Comparison of ENCODE assay signal across 22 cellular contexts in genomic region chr13:96089139-96089538, GRCh38. TPM values are rescaled to one million over a fixed set of nuclear protein-coding genes. Genes with fewer than 3 reads are reported as not detected.
DNase-seq lines count a peak whose midpoint lies in the region; ATAC-seq, FAIRE-seq and TF ChIP-seq lines count a peak whose summit lies in the region.
"Had no signal": no experiment of that assay in that cellular context is flagged by ENCODE, and none has a peak within 500 bp of the region (broad histone marks: within the 10 kb centered on the region; RNA-seq: fewer than 3 reads in every experiment).

No MANE protein-coding gene starts in this region.

- TF ChIP-seq POLR2A in A549 (IDR thresholded peaks at IDR 0.05; ENCODE audit: low read length): no peak
- TF ChIP-seq POLR2A in HCT116 (IDR thresholded peaks at IDR 0.05; ENCODE audit: borderline replicate concordance, extremely low read depth, insufficient read depth, insufficient read length): no peak
- no peak for TF ChIP-seq POLR2A in K562 (conservative IDR thresholded peaks at IDR 0.05)
- TF ChIP-seq POLR2A in H54 (IDR thresholded peaks at IDR 0.05; ENCODE audit: low read depth, low read length): no peak

- peaks cover 27% of the 10 kb centered on the region for H3K4me1 Mint-ChIP-seq in mesothelial cell of epicardium
- H3K4me1 Mint-ChIP-seq: activated naive CD4-positive, alpha-beta T cell treated with anti-CD3 and anti-CD28 coated beads, Interleukin-2, amount 50 U/mL, for 24 hours had no signal

- no peaks in the 10 kb centered on the region for H3K9me3 Mint-ChIP-seq in mesothelial cell of epicardium
- H3K9me3 Mint-ChIP-seq: activated naive CD4-positive, alpha-beta T cell treated with anti-CD3 and anti-CD28 coated beads, Interleukin-2, amount 50 U/mL, for 24 hours; activated T-cell treated with anti-CD3 and anti-CD28 coated beads, Interleukin-2, amount 50 U/mL, for 4 hours; CD4-positive, alpha-beta T cell; stimulated activated memory B cell treated with anti-CD40 and anti-IgM and Interleukin-4, amounts not matched to agents 10 μg/mL and 1 μg/mL and 100 μg/mL, for 72 hours had no signal

- H3K36me3 Mint-ChIP-seq in mesothelial cell of epicardium: no peaks in the 10 kb centered on the region
- H3K36me3 Mint-ChIP-seq: activated naive CD4-positive, alpha-beta T cell treated with anti-CD3 and anti-CD28 coated beads, Interleukin-2, amount 50 U/mL, for 24 hours; stimulated activated memory B cell treated with anti-CD40 and anti-IgM and Interleukin-4, amounts not matched to agents 10 μg/mL and 1 μg/mL and 100 μg/mL, for 72 hours had no signal

- H3K9me2 ChIP-seq in HCT116 (ENCODE audit: insufficient read depth): no peaks in the 10 kb centered on the region

- FAIRE-seq in A549 (lab: Jason Lieb, UNC): no peak
- no peak for FAIRE-seq in K562 (lab: Jason Lieb, UNC)
- no peak for FAIRE-seq in H54 (lab: Jason Lieb, UNC)

- WGBS in A549 (ENCODE audit: missing lambda C conversion rate): 65% methylated on average over 4 of the region's 4 CpGs
- 0% methylated on average over 4 of the region's 4 CpGs for WGBS in K562 (ENCODE audit: insufficient coverage, low coverage, missing lambda C conversion rate)

- ATAC-seq in A549: no peak
- ATAC-seq in HCT116: no peak
- no peak for ATAC-seq in K562

- TF ChIP-seq CTCF in A549 (IDR thresholded peaks at IDR 0.05): no peak
- TF ChIP-seq CTCF in HCT116 (IDR thresholded peaks at IDR 0.05 in 2 of 3, conservative IDR thresholded peaks at IDR 0.05 in 1 of 3; ENCODE audit: borderline replicate concordance in 1 of 3, insufficient read depth in 1 of 3, low read depth in 2 of 3, low read length in 2 of 3): no peak
- no peak for TF ChIP-seq CTCF in K562 (IDR thresholded peaks at IDR 0.05 in 2 of 3, conservative IDR thresholded peaks at IDR 0.05 in 1 of 3; ENCODE audit: insufficient read depth in 2 of 3, low read depth in 1 of 3, low read length in 3 of 3)
- TF ChIP-seq CTCF in mesothelial cell of epicardium (IDR thresholded peaks at IDR 0.05; ENCODE audit: unreplicated experiment): no peak

- H3K4me3 ChIP-seq in A549: no peak overlapping the region
- no peak overlapping the region for H3K4me3 ChIP-seq in HCT116 (replicated peaks in 1 of 2; ENCODE audit: low read depth in 1 of 2, low read length in 2 of 2)
- no peak overlapping the region for H3K4me3 ChIP-seq in K562
- H3K4me3 ChIP-seq: mucosa of descending colon had no signal

- no peak for TF ChIP-seq RAD21 in A549 (conservative IDR thresholded peaks at IDR 0.05 in 1 of 2, IDR thresholded peaks at IDR 0.05 in 1 of 2)
- no peak for TF ChIP-seq RAD21 in HCT116 (IDR thresholded peaks at IDR 0.05; ENCODE audit: low read depth)
- TF ChIP-seq RAD21 in K562 (CRISPR knock-in tag; conservative IDR thresholded peaks at IDR 0.05 in 1 of 2, IDR thresholded peaks at IDR 0.05 in 1 of 2): no peak

- H3K27me3 Mint-ChIP-seq in mesothelial cell of epicardium (ENCODE audit: low read depth): peaks cover 64% of the 10 kb centered on the region

- H4K20me1 ChIP-seq in HCT116 (ENCODE audit: insufficient read depth): no peaks in the 10 kb centered on the region; the same call in 1 of the 2 replicates
- H4K20me1 ChIP-seq in K562 (replicated peaks; ENCODE audit: control insufficient read depth, insufficient read depth, low read length): no peaks in the 10 kb centered on the region

- DNase-seq in A549 (ENCODE audit: low read depth in 1 of 2, low spot score in 1 of 2): no peak
- no peak for DNase-seq in HCT116 (ENCODE audit: low read depth, low spot score)
- no peak for DNase-seq in K562 (ENCODE audit: extremely low read depth in 1 of 4, low spot score in 3 of 4)
- no peak for DNase-seq in mesothelial cell of epicardium (ENCODE audit: low spot score in 2 of 2, unreplicated experiment in 2 of 2)
- DNase-seq in kidney tubule cell (ENCODE audit: low spot score): no peak
- DNase-seq in stimulated activated CD4-positive, alpha-beta T cell treated with anti-CD3 and anti-CD28 coated beads, Interleukin-1b, Interleukin-23, amount 100 ng/mL, for 48 hours: no peak
- DNase-seq in H54 (ENCODE audit: insufficient read length, low spot score): no peak
- no peak for DNase-seq in activated CD4-positive, alpha-beta T cell treated with anti-CD3 and anti-CD28 coated beads, Interleukin-2, amount 50 U/mL, for 4 hours
- DNase-seq: activated CD4-positive, alpha-beta T cell treated with anti-CD3 and anti-CD28 coated beads for 1 hour; activated CD8-positive, alpha-beta memory T cell treated with anti-CD3 and anti-CD28 coated beads for 24 hours; activated T-cell treated with anti-CD3 and anti-CD28 coated beads, Interleukin-2, amount 50 U/mL, for 4 hours; CD4-positive, alpha-beta T cell; immature natural killer cell; T-helper 9 cell; tibial artery had no signal

- H3K27ac ChIP-seq in A549 (no peak overlapping the region), HCT116 (ENCODE audit: low read depth, low read length) (no peak overlapping the region), K562 (ENCODE audit: extremely low read depth, low read depth, low read length) (no peak overlapping the region)
- H3K27ac ChIP-seq: SK-N-MC had no signal

- H3K9me3 ChIP-seq in A549: no peaks in the 10 kb centered on the region
- H3K9me3 ChIP-seq in HCT116 (ENCODE audit: control insufficient read depth in 1 of 2, insufficient read depth in 1 of 2, low read depth in 1 of 2, low read length in 2 of 2): no peaks in the 10 kb centered on the region
- no peaks in the 10 kb centered on the region for H3K9me3 ChIP-seq in K562 (replicated peaks; ENCODE audit: control insufficient read depth, insufficient read depth, low read depth, low read length)
- H3K9me3 ChIP-seq: mucosa of descending colon, tibial artery had no signal

- H2AFZ ChIP-seq in HCT116 (ENCODE audit: low read depth, low read length, poor library complexity, severe bottlenecking) (no peak overlapping the region), K562 (ENCODE audit: low read depth, low read length) (no peak overlapping the region)

- peak overlapping the region; percentile 69 for H3K4me3 Mint-ChIP-seq in mesothelial cell of epicardium
- H3K4me3 Mint-ChIP-seq: activated naive CD4-positive, alpha-beta T cell treated with anti-CD3 and anti-CD28 coated beads, Interleukin-2, amount 50 U/mL, for 24 hours; activated T-cell treated with anti-CD3 and anti-CD28 coated beads, Interleukin-2, amount 50 U/mL, for 4 hours; CD4-positive, alpha-beta T cell; stimulated activated memory B cell treated with anti-CD40 and anti-IgM and Interleukin-4, amounts not matched to agents 10 μg/mL and 1 μg/mL and 100 μg/mL, for 72 hours had no signal

- no peak for TF ChIP-seq EP300 in A549 (IDR thresholded peaks at IDR 0.05)
- TF ChIP-seq EP300 in K562 (IDR thresholded peaks at IDR 0.05; ENCODE audit: low read length): no peak

- H3K27me3 ChIP-seq in HCT116 (ENCODE audit: insufficient read depth, low read length) (peaks cover 56% of the 10 kb centered on the region), K562 (ENCODE audit: control insufficient read depth in 2 of 2, insufficient read depth in 2 of 2, low read length in 2 of 2) (peaks cover 16 to 19% of the 10 kb centered on the region in 2 experiments)

- RAD21 ChIA-PET in HCT116 (lab: Charles Lee; ENCODE audit: low non-redundant PET in 1 of 2, low total read pairs in 2 of 2, uncharacterized antibody in 2 of 2, unreplicated experiment in 2 of 2): no interaction called here

- POLR2A ChIA-PET in A549 (lab: Yijun Ruan, JAX) (no interaction called here), HCT116 (lab: Charles Lee) (no interaction called here), K562 (lab: Yijun Ruan, JAX) (interaction anchor here (1.0 kb wide), 1 partner anchor 9 kb away, joined by 3 read pairs; no protein-coding TSS in a partner anchor)

- H3K36me3 ChIP-seq in HCT116 (ENCODE audit: control insufficient read depth in 1 of 2, insufficient read depth in 2 of 2, low read length in 2 of 2) (no peaks in the 10 kb centered on the region), K562 (ENCODE audit: control insufficient read depth, insufficient read depth, low read length) (no peaks in the 10 kb centered on the region)
- H3K36me3 ChIP-seq: tibial artery had no signal

- in situ Hi-C loops in K562 (cut with MboI): no loop called here

- H3K9ac ChIP-seq in HCT116 (ENCODE audit: low read length) (no peak overlapping the region), K562 (ENCODE audit: insufficient read depth in 1 of 2, low read depth in 2 of 2, low read length in 2 of 2) (no peak overlapping the region)

- H3K27ac Mint-ChIP-seq in mesothelial cell of epicardium: no peak overlapping the region
- H3K27ac Mint-ChIP-seq: activated naive CD4-positive, alpha-beta T cell treated with anti-CD3 and anti-CD28 coated beads, Interleukin-2, amount 50 U/mL, for 24 hours; CD4-positive, alpha-beta T cell; immature natural killer cell; stimulated activated memory B cell treated with anti-CD40 and anti-IgM and Interleukin-4, amounts not matched to agents 10 μg/mL and 1 μg/mL and 100 μg/mL, for 72 hours had no signal

- no peaks in the 10 kb centered on the region for H3K9me1 ChIP-seq in K562 (ENCODE audit: control insufficient read depth, insufficient read depth, low read length)

- H3K4me1 ChIP-seq in A549 (peaks cover 4% of the 10 kb centered on the region; the same call in 2 of the 3 replicates), HCT116 (ENCODE audit: control insufficient read depth in 1 of 2, insufficient read depth in 2 of 2, low read length in 2 of 2) (peaks cover 0 to 8% of the 10 kb centered on the region in 2 experiments; a peak in 1 of 4 replicates), K562 (replicated peaks in 1 of 2; ENCODE audit: control insufficient read depth in 2 of 2, insufficient read depth in 2 of 2, low read length in 2 of 2) (peaks cover 0 to 18% of the 10 kb centered on the region in 2 experiments; a peak in 2 of 5 replicates)

- H3K4me2 ChIP-seq in A549 (peak overlapping the region; percentile 98; the same call in 1 of the 3 replicates), HCT116 (ENCODE audit: low read length) (peak overlapping the region; percentile 88), K562 (ENCODE audit: insufficient read depth, low read length) (no peak overlapping the region)

- CTCF ChIA-PET in A549 (lab: Yijun Ruan, JAX) (no interaction called here), HCT116 (lab: Charles Lee) (no interaction called here), K562 (lab: Yijun Ruan, JAX; ENCODE audit: low intra/inter-chr PET ratio) (no interaction called here)

- intact Hi-C loops in HCT116 (cut with micrococcal nuclease) (no loop called here), K562 (cut with micrococcal nuclease) (no loop called here)

- H3K79me2 ChIP-seq in HCT116 (ENCODE audit: insufficient read depth, low read length) (no peaks in the 10 kb centered on the region), K562 (ENCODE audit: control insufficient read depth, insufficient read depth, low read length) (no peaks in the 10 kb centered on the region)

- BruUV-seq in HCT116 (replicated peaks; lab: Mats Ljungman, UMichigan) (no TSS peak), K562 (replicated peaks; lab: Mats Ljungman, UMichigan) (no TSS peak)

RNA-seq across cellular contexts. Expression of gene HS6ST3, which starts 0.8 kb away (rescaled TPM):
- not detected in 2 replicates for polyA plus RNA-seq in A549 (2011; rRNA removed)
- polyA plus RNA-seq in A549 (2012; cell fraction: cytosol; rRNA removed): not detected in 2 replicates
- polyA plus RNA-seq in A549 (2012; cell fraction: nucleus; rRNA removed): not detected in 2 replicates
- polyA plus RNA-seq in A549 (2017; fragmentation: RNase III; extraction: RNeasy Plus Mini Kit Qiagen cat#74134 plus additional on column Dnase treatment): not detected in 3 replicates
- polyA minus RNA-seq in A549 (2011; rRNA and poly(A)+ RNA removed): not detected in 2 replicates
- total RNA-seq in HCT116 (2021; ENCODE audit: unreplicated experiment): 0.10 TPM
- 0.01 and 0.04 TPM in 2 replicates for polyA plus RNA-seq in HCT116 (2012)
- total RNA-seq in K562 (2011; cell fraction: chromatin; rRNA removed; ENCODE audit: low replicate concordance): not detected in 2 replicates
- total RNA-seq in K562 (2011; cell fraction: nucleolus; rRNA removed): not detected in 2 replicates
- total RNA-seq in K562 (2011; cell fraction: nucleoplasm; rRNA removed): not detected in 2 replicates
- total RNA-seq in K562 (2014; rRNA removed): not detected in 2 replicates
- total RNA-seq in K562 (2014; rRNA removed; fragmentation: Illumina TruSeq; extraction: Trizol): not detected in 2 replicates
- not detected in 2 replicates for total RNA-seq in K562 (2015; rRNA removed; fragmentation: Illumina TruSeq; extraction: Trizol)
- not detected in 2 replicates for total RNA-seq in K562 (2021)
- polyA plus RNA-seq in K562 (2011; rRNA removed): not detected in 2 replicates
- not detected in 2 replicates for polyA plus RNA-seq in K562 (2011; cell fraction: cytosol; rRNA removed)
- not detected in 2 replicates for polyA plus RNA-seq in K562 (2011; cell fraction: nucleus; rRNA removed)
- polyA plus RNA-seq in K562 (2012): not detected in 2 replicates
- polyA plus RNA-seq in K562 (2014; fragmentation: Illumina TruSeq; extraction: Trizol): not detected in 2 replicates
- polyA plus RNA-seq in K562 (2014; fragmentation: Nextera tagmentation; extraction: Ambion mirVana): not detected
- not detected in 2 replicates for polyA plus RNA-seq in K562 (2014; rRNA removed)
- not detected in 2 replicates for polyA minus RNA-seq in K562 (2011; rRNA and poly(A)+ RNA removed)
- not detected in 2 replicates for polyA minus RNA-seq in K562 (2011; cell fraction: cytosol; rRNA and poly(A)+ RNA removed)
- not detected in 2 replicates for polyA minus RNA-seq in K562 (2011; cell fraction: nucleus; rRNA and poly(A)+ RNA removed)
- 0.60 to 0.66 TPM (median 0.62 TPM) in 3 replicates for total RNA-seq in mesothelial cell of epicardium
- total RNA-seq: activated T-cell treated with anti-CD3 and anti-CD28 coated beads, Interleukin-2, amount 50 U/mL, for 4 hours; CD4-positive, alpha-beta T cell; liver; RPMI7951 had no signal
- polyA plus RNA-seq: AG04450, immature natural killer cell had no signal

RNA-seq across cellular contexts. Expression of gene UGGT2, which starts 35.9 kb away (rescaled TPM):
- polyA plus RNA-seq in A549 (2011; rRNA removed) (19.8 and 27.9 TPM in 2 replicates), A549 (2017; fragmentation: RNase III; extraction: RNeasy Plus Mini Kit Qiagen cat#74134 plus additional on column Dnase treatment) (9.9 to 10.4 TPM (median 10.3 TPM) in 3 replicates), K562 (2011; rRNA removed) (14.5 and 20.4 TPM in 2 replicates), K562 (2014; fragmentation: Illumina TruSeq; extraction: Trizol) (9.3 and 12.5 TPM in 2 replicates), K562 (2014; fragmentation: Nextera tagmentation; extraction: Ambion mirVana) (1 to 10 TPM; 3.5 to 4.0 TPM), K562 (2014; rRNA removed) (15.4 and 18.3 TPM in 2 replicates)
- 3.4 and 4.1 TPM in 2 replicates for polyA plus RNA-seq in A549 (2012; cell fraction: cytosol; rRNA removed)
- 4.8 and 6.0 TPM in 2 replicates for polyA plus RNA-seq in A549 (2012; cell fraction: nucleus; rRNA removed)
- polyA minus RNA-seq in A549 (2011; rRNA and poly(A)+ RNA removed): 11.7 and 12.2 TPM in 2 replicates
- total RNA-seq in HCT116 (2021; ENCODE audit: unreplicated experiment) (27.1 TPM), K562 (2014; rRNA removed) (17.7 and 22.6 TPM in 2 replicates), K562 (2014; rRNA removed; fragmentation: Illumina TruSeq; extraction: Trizol) (24.5 and 28.7 TPM in 2 replicates), K562 (2015; rRNA removed; fragmentation: Illumina TruSeq; extraction: Trizol) (22.9 and 23.7 TPM in 2 replicates), K562 (2021) (14.9 and 15.6 TPM in 2 replicates), mesothelial cell of epicardium (45.5 to 47.5 TPM (median 46.5 TPM) in 3 replicates)
- polyA plus RNA-seq in HCT116 (2012): 4.6 and 7.7 TPM in 2 replicates
- total RNA-seq in K562 (2011; cell fraction: chromatin; rRNA removed; ENCODE audit: low replicate concordance): 44.5 and 121 TPM in 2 replicates
- total RNA-seq in K562 (2011; cell fraction: nucleolus; rRNA removed): 52.6 and 54.4 TPM in 2 replicates
- total RNA-seq in K562 (2011; cell fraction: nucleoplasm; rRNA removed): 46.5 and 79.3 TPM in 2 replicates
- polyA plus RNA-seq in K562 (2011; cell fraction: cytosol; rRNA removed): 2.4 and 3.3 TPM in 2 replicates
- polyA plus RNA-seq in K562 (2011; cell fraction: nucleus; rRNA removed): 27.4 and 48.7 TPM in 2 replicates
- 5.2 and 17.4 TPM in 2 replicates for polyA plus RNA-seq in K562 (2012)
- 37.0 and 38.9 TPM in 2 replicates for polyA minus RNA-seq in K562 (2011; rRNA and poly(A)+ RNA removed)
- polyA minus RNA-seq in K562 (2011; cell fraction: cytosol; rRNA and poly(A)+ RNA removed): 6.6 and 8.2 TPM in 2 replicates
- polyA minus RNA-seq in K562 (2011; cell fraction: nucleus; rRNA and poly(A)+ RNA removed): 99.9 and 108 TPM in 2 replicates

Comparison
In these comparisons a context has a peak if more than half of its experiments do, and no peak if none do; other contexts are left out.
1. Of the 35 proteins assayed by ChIP-seq in both K562 and A549: peak only in K562: CBX2; only in A549: CBX8 and RNF2; in both: none; in neither: 32.